Comparison of ENCODE assay signal across 14 cellular contexts in the genomic region with DNA sequence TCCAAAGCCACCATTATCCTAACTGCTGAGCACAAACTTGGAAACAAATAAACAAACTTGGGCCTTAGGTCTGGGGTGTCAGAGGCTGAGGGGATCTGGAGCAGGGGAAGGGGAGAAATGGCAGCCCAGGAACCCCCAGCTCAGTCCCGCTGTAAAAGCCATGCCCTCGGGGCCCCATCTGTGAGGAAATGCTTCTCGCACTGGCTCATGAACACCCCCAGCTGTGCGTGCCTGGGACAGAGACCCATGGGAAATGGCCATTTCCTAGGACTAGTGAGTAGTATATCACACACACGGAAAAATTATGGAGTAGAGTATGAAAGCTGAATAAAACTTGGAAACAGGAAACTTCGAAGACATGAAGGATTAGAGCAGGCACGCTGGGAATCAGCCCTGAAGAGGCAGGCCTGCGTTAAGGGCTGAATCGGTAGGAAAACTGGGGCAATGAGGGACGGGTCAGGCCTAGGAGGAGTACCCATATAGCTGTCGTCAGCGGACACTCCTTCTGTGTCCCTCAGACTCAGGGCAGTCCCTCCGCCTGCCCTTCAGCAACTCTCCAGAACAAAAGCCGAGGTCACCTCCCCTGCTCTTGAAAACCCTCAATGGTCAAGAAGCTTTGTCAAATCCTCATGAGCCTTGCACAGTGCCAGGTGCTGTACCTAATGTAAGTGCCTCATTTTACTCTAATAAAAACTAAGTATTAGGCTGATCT.
DNase-seq lines count a peak whose midpoint lies in the region; ATAC-seq and TF ChIP-seq lines count a peak whose summit lies in the region.
"Had no signal": no experiment of that assay in that cellular context is flagged by ENCODE, and none has a peak within 500 bp of the region (broad histone marks: within the 10 kb centered on the region; RNA-seq: fewer than 3 reads in every experiment).

No MANE protein-coding gene starts in this region.

- TF ChIP-seq CTCF in GM23338 (conservative IDR thresholded peaks at IDR 0.05; ENCODE audit: low read depth in 2 of 2) (no peak), chondrocyte (IDR thresholded peaks at IDR 0.05) (no peak), nephron progenitor cell (IDR thresholded peaks at IDR 0.05) (no peak), CD14-positive monocyte (IDR thresholded peaks at IDR 0.05) (no peak)

- H3K4me3 Mint-ChIP-seq in GM23338 (no peak overlapping the region), chondrocyte (ENCODE audit: unreplicated experiment) (no peak overlapping the region), nephron progenitor cell (no peak overlapping the region), CD14-positive monocyte (no peak overlapping the region)
- H3K4me3 Mint-ChIP-seq in T-helper 2 cell treated with Interferon-gamma antibody and Interleukin-4, amounts not matched to agents 5 μg/mL and 100 μg/mL, for 36 hours = no peak overlapping the region
- H3K4me3 Mint-ChIP-seq: CD4-positive, alpha-beta T cell had no signal

- peaks cover 61% of the 10 kb centered on the region for H3K4me1 ChIP-seq in BLaER1
- H3K4me1 ChIP-seq in GM23338 (ENCODE audit: insufficient read depth) = no peaks in the 10 kb centered on the region
- H3K4me1 ChIP-seq in Karpas-422 (ENCODE audit: low read length) = no peaks in the 10 kb centered on the region

- peak overlapping the region; percentile 67 for H3K4me2 ChIP-seq in BLaER1
- no peak overlapping the region for H3K4me2 ChIP-seq in GM23338
- no peak overlapping the region for H3K4me2 ChIP-seq in Karpas-422 (ENCODE audit: low read depth, low read length, poor library complexity, severe bottlenecking)

- peaks cover 67% of the 10 kb centered on the region for H3K36me3 ChIP-seq in BLaER1
- H3K36me3 ChIP-seq in GM23338 (ENCODE audit: insufficient read depth) = peaks cover 9% of the 10 kb centered on the region; the same call in 1 of the 2 replicates
- H3K36me3 ChIP-seq in Karpas-422 (ENCODE audit: insufficient read depth, low read length) = no peaks in the 10 kb centered on the region; the same call in 1 of the 2 replicates

- H3K9ac ChIP-seq in BLaER1 = peak overlapping the region; percentile 55; the same call in 1 of the 2 replicates
- H3K9ac ChIP-seq in Karpas-422 (ENCODE audit: low read length) = no peak overlapping the region

- H3K27me3 ChIP-seq in BLaER1 = no peaks in the 10 kb centered on the region
- no peaks in the 10 kb centered on the region for H3K27me3 ChIP-seq in GM23338 (ENCODE audit: insufficient read depth)
- H3K27me3 ChIP-seq in Karpas-422 (ENCODE audit: low read length) = no peaks in the 10 kb centered on the region

- peaks cover 8% of the 10 kb centered on the region for H3K4me1 Mint-ChIP-seq in GM23338
- peaks cover 22% of the 10 kb centered on the region for H3K4me1 Mint-ChIP-seq in chondrocyte (ENCODE audit: low read depth)
- peaks cover 23% of the 10 kb centered on the region for H3K4me1 Mint-ChIP-seq in nephron progenitor cell
- peaks cover 21% of the 10 kb centered on the region for H3K4me1 Mint-ChIP-seq in T-helper 2 cell treated with Interferon-gamma antibody and Interleukin-4, amounts not matched to agents 5 μg/mL and 100 μg/mL, for 36 hours (ENCODE audit: low read depth)
- no peaks in the 10 kb centered on the region for H3K4me1 Mint-ChIP-seq in CD14-positive monocyte

- peak overlapping the region; percentile 62 for H3K27ac ChIP-seq in BLaER1
- no peak overlapping the region for H3K27ac ChIP-seq in GM23338 (ENCODE audit: low read depth)
- H3K27ac ChIP-seq in Karpas-422 (ENCODE audit: low read length) = no peak overlapping the region

- DNase-seq in GM23338 (ENCODE audit: low spot score) = no peak
- peak; percentile 19 for DNase-seq in chondrocyte (ENCODE audit: low spot score)
- DNase-seq in nephron progenitor cell = no peak
- DNase-seq in T-helper 2 cell treated with Interferon-gamma antibody and Interleukin-4, amounts not matched to agents 5 μg/mL and 100 μg/mL, for 36 hours (ENCODE audit: low spot score) = no peak
- no peak for DNase-seq in stimulated activated CD4-positive, alpha-beta T cell treated with anti-CD3 and anti-CD28 coated beads, Interleukin-12 subunit alpha, Interleukin-12 subunit beta, amount 100 ng/mL, for 4 hours
- DNase-seq in Karpas-422 = no peak
- no peak for DNase-seq in CD14-positive monocyte (ENCODE audit: low spot score)
- DNase-seq: CD4-positive, alpha-beta T cell; DND-41; MM.1S; NCI-H1105; NCI-H1694 treated with DMSO at 0.1 percent for 48 hours; PC-3 had no signal

- H3K9me3 ChIP-seq in BLaER1 = no peaks in the 10 kb centered on the region
- no peaks in the 10 kb centered on the region for H3K9me3 ChIP-seq in Karpas-422 (ENCODE audit: low read length)

- intact Hi-C loops in CD14-positive monocyte (cut with micrococcal nuclease) = no loop called here

- peak overlapping the region; percentile 73 for H3K27ac Mint-ChIP-seq in GM23338
- H3K27ac Mint-ChIP-seq in chondrocyte (ENCODE audit: unreplicated experiment) = no peak overlapping the region
- H3K27ac Mint-ChIP-seq in nephron progenitor cell = peak overlapping the region; percentile 73
- no peak overlapping the region for H3K27ac Mint-ChIP-seq in T-helper 2 cell treated with Interferon-gamma antibody and Interleukin-4, amounts not matched to agents 5 μg/mL and 100 μg/mL, for 36 hours
- peak overlapping the region in 1 of 7 donors; percentile 41 for H3K27ac Mint-ChIP-seq in CD14-positive monocyte
- H3K27ac Mint-ChIP-seq: CD4-positive, alpha-beta T cell had no signal

- no peaks in the 10 kb centered on the region for H3K79me2 ChIP-seq in GM23338 (replicated peaks; ENCODE audit: insufficient read depth)
- no peaks in the 10 kb centered on the region for H3K79me2 ChIP-seq in Karpas-422 (ENCODE audit: low read length)

- H3K4me3 ChIP-seq in BLaER1 (no peak overlapping the region), GM23338 (no peak overlapping the region), Karpas-422 (ENCODE audit: low read length) (no peak overlapping the region)

- H3K27me3 Mint-ChIP-seq in GM23338 (ENCODE audit: insufficient read depth, low read depth, poor library complexity) = peaks cover 10% of the 10 kb centered on the region
- no peaks in the 10 kb centered on the region for H3K27me3 Mint-ChIP-seq in chondrocyte (ENCODE audit: low read depth)
- no peaks in the 10 kb centered on the region for H3K27me3 Mint-ChIP-seq in nephron progenitor cell (ENCODE audit: low read depth, poor library complexity)
- no peaks in the 10 kb centered on the region for H3K27me3 Mint-ChIP-seq in T-helper 2 cell treated with Interferon-gamma antibody and Interleukin-4, amounts not matched to agents 5 μg/mL and 100 μg/mL, for 36 hours (ENCODE audit: low read depth)
- H3K27me3 Mint-ChIP-seq in CD14-positive monocyte (ENCODE audit: low read depth in 3 of 3) = no peaks in the 10 kb centered on the region
- H3K27me3 Mint-ChIP-seq: CD4-positive, alpha-beta T cell had no signal

- ATAC-seq in GM23338 = no peak; the same call in 2 of the 3 replicates
- ATAC-seq: PC-3 had no signal

- no peak overlapping the region for H2AFZ ChIP-seq in GM23338
- H2AFZ ChIP-seq in Karpas-422 (ENCODE audit: low read length) = no peak overlapping the region

- H4K20me1 ChIP-seq in BLaER1 (no peaks in the 10 kb centered on the region), GM23338 (replicated peaks; ENCODE audit: insufficient read depth) (no peaks in the 10 kb centered on the region; the same call in 1 of the 2 replicates), Karpas-422 (ENCODE audit: insufficient read depth, low read depth, low read length) (no peaks in the 10 kb centered on the region)

- H3K9me3 Mint-ChIP-seq in GM23338 = no peaks in the 10 kb centered on the region
- H3K9me3 Mint-ChIP-seq in chondrocyte (ENCODE audit: low read depth) = peaks cover 3% of the 10 kb centered on the region
- H3K9me3 Mint-ChIP-seq in nephron progenitor cell = peaks cover 3% of the 10 kb centered on the region
- no peaks in the 10 kb centered on the region for H3K9me3 Mint-ChIP-seq in T-helper 2 cell treated with Interferon-gamma antibody and Interleukin-4, amounts not matched to agents 5 μg/mL and 100 μg/mL, for 36 hours
- H3K9me3 Mint-ChIP-seq in CD14-positive monocyte = peaks cover 0 to 6% (median 0%) of the 10 kb centered on the region in 7 donors
- H3K9me3 Mint-ChIP-seq: CD4-positive, alpha-beta T cell had no signal

- no peaks in the 10 kb centered on the region for H3F3A ChIP-seq in GM23338 (replicated peaks; ENCODE audit: low read depth)

- no peaks in the 10 kb centered on the region for H3K9me2 ChIP-seq in GM23338 (ENCODE audit: insufficient read depth)
- no peaks in the 10 kb centered on the region for H3K9me2 ChIP-seq in Karpas-422 (replicated peaks; ENCODE audit: insufficient read depth, low read length)

- H3K36me3 Mint-ChIP-seq in GM23338 (ENCODE audit: low read depth) (peaks cover 16% of the 10 kb centered on the region; the same call in 2 of the 3 replicates), chondrocyte (ENCODE audit: low read depth) (peaks cover 27% of the 10 kb centered on the region), nephron progenitor cell (ENCODE audit: low read depth) (peaks cover 55% of the 10 kb centered on the region), CD14-positive monocyte (peaks cover 71 to 80% of the 10 kb centered on the region in 2 donors)
- H3K36me3 Mint-ChIP-seq in T-helper 2 cell treated with Interferon-gamma antibody and Interleukin-4, amounts not matched to agents 5 μg/mL and 100 μg/mL, for 36 hours (ENCODE audit: low read depth) = peaks cover 30% of the 10 kb centered on the region

TF ChIP-seq in GM23338, 12 proteins besides CTCF, POLR2A, EP300 and RAD21 (continues in another document):
- TF ChIP-seq ZNF331 (CRISPR knock-in tag; IDR thresholded peaks at IDR 0.05; ENCODE audit: low read depth) = no peak
- no peak for TF ChIP-seq JUNB (IDR thresholded peaks at IDR 0.05; ENCODE audit: unreplicated experiment)
- no peak for TF ChIP-seq EZH2phosphoT487 (IDR thresholded peaks at IDR 0.05; ENCODE audit: unreplicated experiment)
- TF ChIP-seq ZNF114 (CRISPR knock-in tag; IDR thresholded peaks at IDR 0.05) = no peak

Comparison
In these comparisons a context has a peak if more than half of its experiments do, and no peak if none do; other contexts are left out.
1. H3K27ac Mint-ChIP-seq: peak in GM23338 (single experiment) and nephron progenitor cell (single experiment); none in chondrocyte (single experiment) and T-helper 2 cell treated with Interferon-gamma antibody and Interleukin-4, amounts not matched to agents 5 μg/mL and 100 μg/mL, for 36 hours (single experiment).